8 cellular contexts compared by ENCODE assay signal in genomic region chr19:10195199-10195519, GRCh38. TPM values are rescaled to one million over a fixed set of nuclear protein-coding genes. Genes with fewer than 3 reads are reported as not detected.
DNase-seq lines count a peak whose midpoint lies in the region; ATAC-seq and TF ChIP-seq lines count a peak whose summit lies in the region.

No MANE protein-coding gene starts in this region.

- H3K9ac ChIP-seq in iPS-18a (ENCODE audit: low read length): peak overlapping the region; percentile 93

- H3K36me3 ChIP-seq in iPS-18a (ENCODE audit: control insufficient read depth, low read depth, low read length): peaks cover 11% of the 10 kb centered on the region
- H3K36me3 ChIP-seq in suprapubic skin: no peaks in the 10 kb centered on the region

- H3K4me3 Mint-ChIP-seq in activated CD4-positive, alpha-beta T cell treated with anti-CD3 and anti-CD28 coated beads for 36 hours: peak overlapping the region; percentile 89
- H3K4me3 Mint-ChIP-seq in T-helper 17 cell: peak overlapping the region; percentile 94

- POLR2A ChIA-PET in activated CD4-positive, alpha-beta T cell treated with anti-CD3 and anti-CD28 coated beads for 36 hours (lab: Charles Lee): interaction anchor here (0.8 to 1.8 kb wide), 3 partner anchors 15 to 89 kb away, joined by 3 to 8 read pairs (median 3); partner anchors contain the start of gene PPAN

- ATAC-seq in activated CD4-positive, alpha-beta T cell treated with anti-CD3 and anti-CD28 coated beads for 36 hours: peak; percentile 21
- no peak for ATAC-seq in T-helper 17 cell

- no peaks in the 10 kb centered on the region for H3K27me3 Mint-ChIP-seq in activated CD4-positive, alpha-beta T cell treated with anti-CD3 and anti-CD28 coated beads for 36 hours
- H3K27me3 Mint-ChIP-seq in T-helper 17 cell: no peaks in the 10 kb centered on the region

- no peaks in the 10 kb centered on the region for H3K9me3 Mint-ChIP-seq in activated CD4-positive, alpha-beta T cell treated with anti-CD3 and anti-CD28 coated beads for 36 hours (ENCODE audit: low read depth)

- no peak for TF ChIP-seq CTCF in suprapubic skin (IDR thresholded peaks at IDR 0.05)

- peak overlapping the region; percentile 97 for H3K27ac Mint-ChIP-seq in activated CD4-positive, alpha-beta T cell treated with anti-CD3 and anti-CD28 coated beads for 36 hours
- peak overlapping the region; percentile 86 for H3K27ac Mint-ChIP-seq in T-helper 17 cell

- intact Hi-C loops in activated CD4-positive, alpha-beta T cell treated with anti-CD3 and anti-CD28 coated beads for 36 hours (cut with DNase I, micrococcal nuclease): loop anchor here (1.0 to 2.0 kb wide), 5 partner anchors 36 to 374 kb away; partner anchors contain the start of genes CDKN2D (in 1 of the 2), EIF3G (in 1 of the 2), KEAP1 (in 1 of the 2) and S1PR2 (in 1 of the 2)

- H3K27ac ChIP-seq in iPS-18a (ENCODE audit: low read length) (no peak overlapping the region), suprapubic skin (peak overlapping the region; percentile 85)

- no peak for DNase-seq in activated CD4-positive, alpha-beta T cell treated with anti-CD3 and anti-CD28 coated beads for 36 hours
- no peak for DNase-seq in activated CD4-positive, alpha-beta T cell treated with anti-CD3 and anti-CD28 coated beads for 4 hours
- DNase-seq in T-helper 17 cell (no peak), suprapubic skin (ENCODE audit: low spot score in 2 of 2) (no peak), OCI-M1 (lab: John Stamatoyannopoulos, UW) (no peak), NCI-H2081 treated with DMSO at 0.1 percent for 48 hours (lab: John Stamatoyannopoulos, UW) (no peak), NK-92 (lab: John Stamatoyannopoulos, UW; ENCODE audit: unreplicated experiment) (no peak)

- H3K4me1 ChIP-seq in iPS-18a (ENCODE audit: control insufficient read depth, low read depth, low read length): no peaks in the 10 kb centered on the region
- peaks cover 33% of the 10 kb centered on the region for H3K4me1 ChIP-seq in suprapubic skin

- peaks cover 29% of the 10 kb centered on the region for H3K36me3 Mint-ChIP-seq in activated CD4-positive, alpha-beta T cell treated with anti-CD3 and anti-CD28 coated beads for 36 hours (ENCODE audit: low read depth)
- no peaks in the 10 kb centered on the region for H3K36me3 Mint-ChIP-seq in T-helper 17 cell (ENCODE audit: low read depth)

- CTCF ChIA-PET in activated CD4-positive, alpha-beta T cell treated with anti-CD3 and anti-CD28 coated beads for 36 hours (lab: Charles Lee): interaction anchor here (0.6 to 1.7 kb wide), 6 partner anchors 11 to 1680 kb away, joined by 3 to 9 read pairs (median 4); no protein-coding TSS in a partner anchor

- H3K4me1 Mint-ChIP-seq in activated CD4-positive, alpha-beta T cell treated with anti-CD3 and anti-CD28 coated beads for 36 hours: peaks cover 44% of the 10 kb centered on the region
- H3K4me1 Mint-ChIP-seq in T-helper 17 cell: peaks cover 18% of the 10 kb centered on the region

- TF ChIP-seq EP300 in suprapubic skin (IDR thresholded peaks at IDR 0.05): no peak

- H3K27me3 ChIP-seq in iPS-18a (ENCODE audit: control insufficient read depth, insufficient read depth, low read length): no peaks in the 10 kb centered on the region
- H3K27me3 ChIP-seq in suprapubic skin: no peaks in the 10 kb centered on the region

- H3K4me3 ChIP-seq in iPS-18a (ENCODE audit: low read length) (peak overlapping the region; percentile 66), suprapubic skin (peak overlapping the region; percentile 65)

- H3K9me3 ChIP-seq in T-helper 17 cell (ENCODE audit: control insufficient read depth, low read length, poor library complexity, severe bottlenecking): no peaks in the 10 kb centered on the region
- H3K9me3 ChIP-seq in iPS-18a (ENCODE audit: control insufficient read depth, low read depth, low read length): no peaks in the 10 kb centered on the region
- H3K9me3 ChIP-seq in suprapubic skin: no peaks in the 10 kb centered on the region

- 26% methylated on average over 6 of the region's 6 CpGs for WGBS in suprapubic skin

- TF ChIP-seq POLR2A in suprapubic skin (IDR thresholded peaks at IDR 0.05): no peak

RNA-seq across cellular contexts. Expression of gene DNMT1, which starts 0.4 kb away (rescaled TPM):
- total RNA-seq in activated CD4-positive, alpha-beta T cell treated with anti-CD3 and anti-CD28 coated beads for 36 hours: 100 to 1,000 TPM; 374 to 385 TPM
- total RNA-seq in T-helper 17 cell (100 to 1,000 TPM; 204 to 229 TPM), suprapubic skin (10 to 100 TPM; 36.1 to 54.4 (median 44.2) TPM)

RNA-seq across cellular contexts. Expression of gene S1PR2, which starts 36.0 kb away (rescaled TPM):
- 1 to 10 TPM; 8.1 to 9.0 TPM for total RNA-seq in activated CD4-positive, alpha-beta T cell treated with anti-CD3 and anti-CD28 coated beads for 36 hours
- total RNA-seq in T-helper 17 cell (10 to 100 TPM; 14.2 to 18.1 TPM), suprapubic skin (1 to 10 TPM; 3.9 to 9.9 (median 8.6) TPM)

RNA-seq across cellular contexts. Expression of gene MRPL4, which starts 56.9 kb away (rescaled TPM):
- total RNA-seq in activated CD4-positive, alpha-beta T cell treated with anti-CD3 and anti-CD28 coated beads for 36 hours: 100 to 1,000 TPM; 130 to 140 TPM
- 10 to 100 TPM; 33.8 to 44.2 TPM for total RNA-seq in T-helper 17 cell
- total RNA-seq in suprapubic skin: 100 to 1,000 TPM in 1 of 4 donors, 10 to 100 TPM in 3; 53.3 to 108 (median 77.3) TPM
